8 cellular contexts compared by ENCODE assay signal in the genomic region with DNA sequence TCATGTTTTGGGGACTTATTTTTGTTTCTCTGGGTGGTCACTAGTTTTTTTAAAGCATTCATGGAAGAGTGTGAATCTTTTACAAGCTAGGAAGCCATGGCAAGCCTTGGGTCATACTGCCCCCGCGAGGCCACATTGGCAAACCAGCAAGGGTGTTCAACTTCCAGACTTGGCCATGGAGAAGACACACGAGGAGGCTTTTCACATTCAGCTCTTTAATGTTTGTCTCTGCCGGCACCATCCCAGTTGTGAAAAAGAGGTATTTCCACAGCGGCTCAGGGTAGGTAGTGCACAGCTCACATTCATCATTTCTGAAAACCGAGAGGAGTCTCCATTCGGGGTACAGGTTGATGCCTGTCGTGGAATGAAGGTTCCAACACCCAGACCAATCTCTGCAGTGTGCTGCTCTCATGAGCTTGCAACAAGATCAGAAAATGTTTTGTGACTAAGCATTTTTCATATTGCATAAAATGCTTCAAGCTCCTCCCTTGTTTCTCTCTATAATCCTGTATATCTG. TPM values are rescaled to one million over a fixed set of nuclear protein-coding genes. Genes with fewer than 3 reads are reported as not detected.
DNase-seq lines count a peak whose midpoint lies in the region; ATAC-seq and TF ChIP-seq lines count a peak whose summit lies in the region.

No MANE protein-coding gene starts in this region.

- H3K4me3 ChIP-seq in BJ (ENCODE audit: low read depth, low read length): no peak overlapping the region
- no peak overlapping the region for H3K4me3 ChIP-seq in iPS DF 6.9 (ENCODE audit: low read length)

- H3K9me3 ChIP-seq in iPS DF 6.9 (ENCODE audit: control insufficient read depth, insufficient read depth, low read length): no peaks in the 10 kb centered on the region

- peaks cover 2% of the 10 kb centered on the region for H3K36me3 Mint-ChIP-seq in T-helper 2 cell treated with Interferon-gamma antibody and Interleukin-4, amounts not matched to agents 5 μg/mL and 100 μg/mL, for 36 hours (ENCODE audit: low read depth)

- POLR2A ChIA-PET in BJ (lab: Charles Lee): no interaction called here

- H3K4me3 Mint-ChIP-seq in T-helper 2 cell treated with Interferon-gamma antibody and Interleukin-4, amounts not matched to agents 5 μg/mL and 100 μg/mL, for 36 hours: no peak overlapping the region

- peaks cover 49% of the 10 kb centered on the region for H3K27me3 Mint-ChIP-seq in T-helper 2 cell treated with Interferon-gamma antibody and Interleukin-4, amounts not matched to agents 5 μg/mL and 100 μg/mL, for 36 hours (ENCODE audit: low read depth)

- DNase-seq in BJ (ENCODE audit: low read depth) (no peak), HS-27A (ENCODE audit: low read depth) (peak; percentile 45), astrocyte of the hippocampus (ENCODE audit: low read depth, low spot score) (peak; percentile 63), iPS DF 6.9 (ENCODE audit: low read depth, low spot score) (peak; percentile 54), NCI-H524 treated with DMSO at 0.1 percent for 48 hours (lab: John Stamatoyannopoulos, UW) (no peak)
- peak; percentile 40 for DNase-seq in T-helper 2 cell treated with Interferon-gamma antibody and Interleukin-4, amounts not matched to agents 5 μg/mL and 100 μg/mL, for 36 hours (ENCODE audit: low spot score)
- peak; percentile 31 to 60 (median 44) for DNase-seq in stimulated activated CD4-positive, alpha-beta T cell treated with anti-CD3 and anti-CD28 coated beads, Interleukin-1b, Interleukin-23, amount 100 ng/mL, for 24 hours (ENCODE audit: low read depth in 4 of 4, low spot score in 1 of 4)

- peaks cover 34% of the 10 kb centered on the region for H3K4me1 Mint-ChIP-seq in T-helper 2 cell treated with Interferon-gamma antibody and Interleukin-4, amounts not matched to agents 5 μg/mL and 100 μg/mL, for 36 hours (ENCODE audit: low read depth)

- WGBS in iPS DF 6.9 (ENCODE audit: insufficient coverage, insufficient read length): no CpG with 5 or more reads among the region's 8 CpGs

- peaks cover 12% of the 10 kb centered on the region for H3K27me3 ChIP-seq in BJ (ENCODE audit: control insufficient read depth, insufficient read depth, low read length)
- H3K27me3 ChIP-seq in iPS DF 6.9 (ENCODE audit: control insufficient read depth, insufficient read depth, low read length): no peaks in the 10 kb centered on the region

- CTCF ChIA-PET in BJ (lab: Yijun Ruan, JAX): interaction anchor here (0.5 to 5.7 kb wide), 26 partner anchors 9 to 867 kb away, joined by 3 to 39 read pairs (median 4); partner anchors contain the start of gene CCR5

- H3K27ac Mint-ChIP-seq in T-helper 2 cell treated with Interferon-gamma antibody and Interleukin-4, amounts not matched to agents 5 μg/mL and 100 μg/mL, for 36 hours: no peak overlapping the region

- H3K27ac ChIP-seq in iPS DF 6.9 (ENCODE audit: low read length): no peak overlapping the region

- no peaks in the 10 kb centered on the region for H3K36me3 ChIP-seq in BJ (ENCODE audit: control insufficient read depth, insufficient read depth, low read length)
- H3K36me3 ChIP-seq in iPS DF 6.9 (ENCODE audit: control insufficient read depth, insufficient read depth, low read length): no peaks in the 10 kb centered on the region

- H3K9me3 Mint-ChIP-seq in T-helper 2 cell treated with Interferon-gamma antibody and Interleukin-4, amounts not matched to agents 5 μg/mL and 100 μg/mL, for 36 hours: no peaks in the 10 kb centered on the region

- no peaks in the 10 kb centered on the region for H3K4me1 ChIP-seq in iPS DF 6.9 (ENCODE audit: control insufficient read depth, insufficient read depth, low read length)

- no peak for ATAC-seq in GM21786 (IDR thresholded peaks at IDR 0.05; ENCODE audit: unreplicated experiment)

- peak; percentile 77 for TF ChIP-seq CTCF in BJ (IDR thresholded peaks at IDR 0.05; ENCODE audit: insufficient read depth, low read depth, low read length)

RNA-seq across cellular contexts. Expression of gene CCR5, which starts 7.7 kb away (rescaled TPM):
- polyA plus RNA-seq in BJ (2011; rRNA removed): not detected in 2 replicates
- not detected in 2 replicates for polyA minus RNA-seq in BJ (2011; rRNA and poly(A)+ RNA removed)

RNA-seq across cellular contexts. Expression of gene CCR2, which starts 24.6 kb away (rescaled TPM):
- polyA plus RNA-seq in BJ (2011; rRNA removed): not detected in 2 replicates
- not detected in 2 replicates for polyA minus RNA-seq in BJ (2011; rRNA and poly(A)+ RNA removed)

RNA-seq across cellular contexts. Expression of gene CCRL2, which starts 28.6 kb away (rescaled TPM):
- polyA plus RNA-seq in BJ (2011; rRNA removed): not detected in 2 replicates
- polyA minus RNA-seq in BJ (2011; rRNA and poly(A)+ RNA removed): not detected in 2 replicates

Comparison
In these comparisons a context has a peak if more than half of its experiments do, and no peak if none do; other contexts are left out.
1. DNase-seq: peak in HS-27A (single experiment), T-helper 2 cell treated with Interferon-gamma antibody and Interleukin-4, amounts not matched to agents 5 μg/mL and 100 μg/mL, for 36 hours (single experiment), astrocyte of the hippocampus (single experiment), iPS DF 6.9 (single experiment) and stimulated activated CD4-positive, alpha-beta T cell treated with anti-CD3 and anti-CD28 coated beads, Interleukin-1b, Interleukin-23, amount 100 ng/mL, for 24 hours (4 of 4); none in BJ (single experiment) and NCI-H524 treated with DMSO at 0.1 percent for 48 hours (single experiment).